Comparison of ENCODE assay signal across 1 cellular context in genomic region chr11:57514538-57515331, GRCh38.
TF ChIP-seq lines count a peak whose summit lies in the region.

No MANE protein-coding gene starts in this region.

TF ChIP-seq in HEK293, 187 proteins besides CTCF, POLR2A, EP300 and RAD21 (continued from another document):
- TF ChIP-seq ZNF280D (tag by site-specific recombination; IDR thresholded peaks at IDR 0.05) (no peak), ZNF561 (tag by site-specific recombination; IDR thresholded peaks at IDR 0.05; ENCODE audit: borderline replicate concordance) (0 out of 2 replicates have a peak, but pooled peaks have one; percentile 16), ZNF24 (tag by site-specific recombination; IDR thresholded peaks at IDR 0.05) (peak; percentile 28; the same call in 1 of the 2 replicates), ZEB2 (tag by site-specific recombination; IDR thresholded peaks at IDR 0.05) (0 out of 2 replicates have a peak, but pooled peaks have one; percentile 12), SP3 (tag by site-specific recombination; IDR thresholded peaks at IDR 0.05) (peak; percentile 37; the same call in 1 of the 2 replicates)
- TF ChIP-seq, protein P1, sequence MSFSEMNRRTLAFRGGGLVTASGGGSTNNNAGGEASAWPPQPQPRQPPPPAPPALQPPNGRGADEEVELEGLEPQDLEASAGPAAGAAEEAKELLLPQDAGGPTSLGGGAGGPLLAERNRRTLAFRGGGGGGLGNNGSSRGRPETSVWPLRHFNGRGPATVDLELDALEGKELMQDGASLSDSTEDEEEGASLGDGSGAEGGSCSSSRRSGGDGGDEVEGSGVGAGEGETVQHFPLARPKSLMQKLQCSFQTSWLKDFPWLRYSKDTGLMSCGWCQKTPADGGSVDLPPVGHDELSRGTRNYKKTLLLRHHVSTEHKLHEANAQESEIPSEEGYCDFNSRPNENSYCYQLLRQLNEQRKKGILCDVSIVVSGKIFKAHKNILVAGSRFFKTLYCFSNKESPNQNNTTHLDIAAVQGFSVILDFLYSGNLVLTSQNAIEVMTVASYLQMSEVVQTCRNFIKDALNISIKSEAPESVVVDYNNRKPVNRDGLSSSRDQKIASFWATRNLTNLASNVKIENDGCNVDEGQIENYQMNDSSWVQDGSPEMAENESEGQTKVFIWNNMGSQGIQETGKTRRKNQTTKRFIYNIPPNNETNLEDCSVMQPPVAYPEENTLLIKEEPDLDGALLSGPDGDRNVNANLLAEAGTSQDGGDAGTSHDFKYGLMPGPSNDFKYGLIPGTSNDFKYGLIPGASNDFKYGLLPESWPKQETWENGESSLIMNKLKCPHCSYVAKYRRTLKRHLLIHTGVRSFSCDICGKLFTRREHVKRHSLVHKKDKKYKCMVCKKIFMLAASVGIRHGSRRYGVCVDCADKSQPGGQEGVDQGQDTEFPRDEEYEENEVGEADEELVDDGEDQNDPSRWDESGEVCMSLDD (tag by site-specific recombination; IDR thresholded peaks at IDR 0.05), result 0 out of 2 replicates have a peak, but pooled peaks have one; percentile 22
- TF ChIP-seq, protein P2, sequence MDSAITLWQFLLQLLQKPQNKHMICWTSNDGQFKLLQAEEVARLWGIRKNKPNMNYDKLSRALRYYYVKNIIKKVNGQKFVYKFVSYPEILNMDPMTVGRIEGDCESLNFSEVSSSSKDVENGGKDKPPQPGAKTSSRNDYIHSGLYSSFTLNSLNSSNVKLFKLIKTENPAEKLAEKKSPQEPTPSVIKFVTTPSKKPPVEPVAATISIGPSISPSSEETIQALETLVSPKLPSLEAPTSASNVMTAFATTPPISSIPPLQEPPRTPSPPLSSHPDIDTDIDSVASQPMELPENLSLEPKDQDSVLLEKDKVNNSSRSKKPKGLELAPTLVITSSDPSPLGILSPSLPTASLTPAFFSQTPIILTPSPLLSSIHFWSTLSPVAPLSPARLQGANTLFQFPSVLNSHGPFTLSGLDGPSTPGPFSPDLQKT (IDR thresholded peaks at IDR 0.05; ENCODE audit: borderline replicate concordance, low read depth, low read length), result no peak; the same call in 1 of the 2 replicates
